ENCODE assay signal across 8 cellular contexts in genomic region chr4:24488399-24489164, GRCh38.
A peak's percentile ranks its signal among the peaks of the same experiment; 100 is the strongest.
DNase-seq lines count a peak whose midpoint lies in the region; ATAC-seq, FAIRE-seq and TF ChIP-seq lines count a peak whose summit lies in the region.

No MANE protein-coding gene starts in this region.

- H3K27me3 ChIP-seq in esophagus squamous epithelium (no peaks in the 10 kb centered on the region), tibial nerve (no peaks in the 10 kb centered on the region)

- no peak overlapping the region for H3K27ac Mint-ChIP-seq in nephron progenitor cell

- H3K27ac ChIP-seq in esophagus squamous epithelium (no peak overlapping the region), tibial nerve (no peak overlapping the region)

- DNase-seq in AG08396 (ENCODE audit: low spot score) = peak; percentile 84
- DNase-seq in GM18507 (ENCODE audit: extremely low spot score, insufficient read length, low read depth) = peak; percentile 49
- peak; percentile 53 for DNase-seq in NCI-H460 (ENCODE audit: extremely low read depth, low read depth)
- peak; percentile 83 for DNase-seq in activated CD8-positive, alpha-beta memory T cell treated with anti-CD3 and anti-CD28 coated beads for 24 hours
- DNase-seq in esophagus squamous epithelium (lab: John Stamatoyannopoulos, UW) = no peak
- DNase-seq in nephron progenitor cell = peak; percentile 90
- DNase-seq in tibial nerve (ENCODE audit: low spot score in 2 of 2) = peak; percentile 74 to 90

- WGBS in esophagus squamous epithelium, 2 donors = 35 to 41% methylated on average over 14 to 15 of the region's 15 CpGs
- WGBS in tibial nerve, 2 donors = 42 to 44% methylated on average over 15 of the region's 15 CpGs

- no peak for TF ChIP-seq EP300 in tibial nerve (IDR thresholded peaks at IDR 0.05)

- H3K9me3 ChIP-seq in esophagus squamous epithelium (no peaks in the 10 kb centered on the region), tibial nerve (no peaks in the 10 kb centered on the region)

- H3K27me3 Mint-ChIP-seq in nephron progenitor cell (ENCODE audit: low read depth, poor library complexity) = peaks cover 10% of the 10 kb centered on the region

- TF ChIP-seq POLR2A in esophagus squamous epithelium (IDR thresholded peaks at IDR 0.05) = no peak
- TF ChIP-seq POLR2A in tibial nerve (IDR thresholded peaks at IDR 0.05) = no peak

- peaks cover 3% of the 10 kb centered on the region for H3K9me3 Mint-ChIP-seq in nephron progenitor cell

- peak; percentile 82 for FAIRE-seq in GM18507 (lab: Jason Lieb, UNC)

- no peaks in the 10 kb centered on the region for H3K36me3 ChIP-seq in esophagus squamous epithelium
- H3K36me3 ChIP-seq in tibial nerve = no peaks in the 10 kb centered on the region

- no peaks in the 10 kb centered on the region for H3K4me1 Mint-ChIP-seq in nephron progenitor cell

- H3K36me3 Mint-ChIP-seq in nephron progenitor cell (ENCODE audit: low read depth) = no peaks in the 10 kb centered on the region

- TF ChIP-seq CTCF in esophagus squamous epithelium (IDR thresholded peaks at IDR 0.05) (peak; percentile 63 to 82 (median 76)), nephron progenitor cell (IDR thresholded peaks at IDR 0.05) (peak; percentile 87), tibial nerve (IDR thresholded peaks at IDR 0.05) (peak; percentile 72 to 82 (median 72))

- ATAC-seq in HG03045 (IDR thresholded peaks at IDR 0.05; ENCODE audit: unreplicated experiment) = peak; percentile 80

- no peak overlapping the region for H3K4me3 ChIP-seq in esophagus squamous epithelium
- H3K4me3 ChIP-seq in tibial nerve = no peak overlapping the region

- H3K4me3 Mint-ChIP-seq in nephron progenitor cell = no peak overlapping the region

- intact Hi-C loops in esophagus squamous epithelium (cut with DNase I) = loop anchor here (5.0 to 10.0 kb wide), 2 partner anchors 199 to 506 kb away; no protein-coding TSS in a partner anchor

- H3K4me1 ChIP-seq in esophagus squamous epithelium = peaks cover 0 to 5% (median 0%) of the 10 kb centered on the region in 3 donors
- no peaks in the 10 kb centered on the region for H3K4me1 ChIP-seq in tibial nerve
